Comparison of ENCODE assay signal across 17 cellular contexts in genomic region chr20:35034150-35034549, GRCh38. TPM values are rescaled to one million over a fixed set of nuclear protein-coding genes. Genes with fewer than 3 reads are reported as not detected.
DNase-seq lines count a peak whose midpoint lies in the region; ATAC-seq and TF ChIP-seq lines count a peak whose summit lies in the region.
"Had no signal": no experiment of that assay in that cellular context is flagged by ENCODE, and none has a peak within 500 bp of the region (broad histone marks: within the 10 kb centered on the region; RNA-seq: fewer than 3 reads in every experiment).

No MANE protein-coding gene starts in this region.

- H3K4me1 ChIP-seq in endodermal cell (ENCODE audit: control insufficient read depth, insufficient read depth, low read length) (no peaks in the 10 kb centered on the region), transverse colon (peaks cover 0 to 13% (median 9%) of the 10 kb centered on the region in 4 donors)
- H3K4me1 ChIP-seq: BLaER1 had no signal

- H3K27ac ChIP-seq in endodermal cell (ENCODE audit: low read depth, low read length): no peak overlapping the region
- peak overlapping the region in 3 of 4 donors; percentile 24 to 67 (median 63) for H3K27ac ChIP-seq in transverse colon
- H3K27ac ChIP-seq: BLaER1 had no signal

- H3K4me3 ChIP-seq in endodermal cell (ENCODE audit: low read length) (no peak overlapping the region), transverse colon (no peak overlapping the region)
- H3K4me3 ChIP-seq: BLaER1 had no signal

- POLR2A ChIA-PET in activated naive CD8-positive, alpha-beta T cell treated with anti-CD3 and anti-CD28 coated beads, Interleukin-2, amount 10 ng/mL, durations not matched to agents 7 days and 5 days (lab: Charles Lee): no interaction called here

- H3K36me3 Mint-ChIP-seq in activated naive CD8-positive, alpha-beta T cell treated with anti-CD3 and anti-CD28 coated beads, Interleukin-2, amount 10 ng/mL, durations not matched to agents 7 days and 5 days: peaks cover 36% of the 10 kb centered on the region
- peaks cover 37% of the 10 kb centered on the region for H3K36me3 Mint-ChIP-seq in activated naive CD8-positive, alpha-beta T cell treated with anti-CD3 and anti-CD28 coated beads, Interleukin-2, amount 50 U/mL, for 24 hours (ENCODE audit: low read depth)
- H3K36me3 Mint-ChIP-seq in endodermal cell (ENCODE audit: low read depth): peaks cover 64% of the 10 kb centered on the region
- H3K36me3 Mint-ChIP-seq in neural crest cell (ENCODE audit: low read depth): peaks cover 35% of the 10 kb centered on the region

- TF ChIP-seq CTCF in endodermal cell (conservative IDR thresholded peaks at IDR 0.05): no peak
- no peak for TF ChIP-seq CTCF in neural crest cell (conservative IDR thresholded peaks at IDR 0.05)
- no peak for TF ChIP-seq CTCF in transverse colon (IDR thresholded peaks at IDR 0.05)

- H3K27ac Mint-ChIP-seq in activated naive CD8-positive, alpha-beta T cell treated with anti-CD3 and anti-CD28 coated beads, Interleukin-2, amount 10 ng/mL, durations not matched to agents 7 days and 5 days: peak overlapping the region; percentile 48
- no peak overlapping the region for H3K27ac Mint-ChIP-seq in activated naive CD8-positive, alpha-beta T cell treated with anti-CD3 and anti-CD28 coated beads, Interleukin-2, amount 50 U/mL, for 24 hours
- peak overlapping the region; percentile 5 for H3K27ac Mint-ChIP-seq in endodermal cell
- peak overlapping the region; percentile 59 for H3K27ac Mint-ChIP-seq in neural crest cell (ENCODE audit: unreplicated experiment)
- H3K27ac Mint-ChIP-seq: H9, IgD-negative memory B cell had no signal

- WGBS in endodermal cell (ENCODE audit: insufficient coverage in 1 of 2, insufficient read length in 1 of 2), 2 experiments: 95 to 100% methylated on average over 3 of the region's 3 CpGs
- WGBS in transverse colon (ENCODE audit: low coverage in 1 of 2), 2 donors: 78 to 100% methylated on average over 1 to 3 of the region's 3 CpGs

- H3K9ac ChIP-seq in endodermal cell (ENCODE audit: extremely low read depth, low read length, poor library complexity, severe bottlenecking): no peak overlapping the region
- H3K9ac ChIP-seq: BLaER1 had no signal

- no peak for ATAC-seq in activated naive CD8-positive, alpha-beta T cell treated with anti-CD3 and anti-CD28 coated beads, Interleukin-2, amount 10 ng/mL, durations not matched to agents 7 days and 5 days (ENCODE audit: low read depth)
- ATAC-seq in activated naive CD8-positive, alpha-beta T cell treated with anti-CD3 and anti-CD28 coated beads, Interleukin-2, amount 50 U/mL, for 24 hours: no peak
- ATAC-seq in HG03460 (IDR thresholded peaks at IDR 0.05; ENCODE audit: unreplicated experiment): no peak

- no peak overlapping the region for H3K4me3 Mint-ChIP-seq in activated naive CD8-positive, alpha-beta T cell treated with anti-CD3 and anti-CD28 coated beads, Interleukin-2, amount 10 ng/mL, durations not matched to agents 7 days and 5 days
- H3K4me3 Mint-ChIP-seq in activated naive CD8-positive, alpha-beta T cell treated with anti-CD3 and anti-CD28 coated beads, Interleukin-2, amount 50 U/mL, for 24 hours: no peak overlapping the region
- no peak overlapping the region for H3K4me3 Mint-ChIP-seq in endodermal cell
- H3K4me3 Mint-ChIP-seq in neural crest cell: no peak overlapping the region
- H3K4me3 Mint-ChIP-seq: CD14-positive monocyte; CD4-positive, alpha-beta memory T cell; H9; IgD-negative memory B cell had no signal

- peak; percentile 17 for TF ChIP-seq POLR2A in transverse colon (IDR thresholded peaks at IDR 0.05)

- intact Hi-C loops in transverse colon (cut with DNase I; ENCODE audit: low total_unique reads): no loop called here

- no peak for DNase-seq in activated naive CD8-positive, alpha-beta T cell treated with anti-CD3 and anti-CD28 coated beads, Interleukin-2, amount 10 ng/mL, durations not matched to agents 7 days and 5 days
- DNase-seq in activated naive CD8-positive, alpha-beta T cell treated with anti-CD3 and anti-CD28 coated beads, Interleukin-2, amount 50 U/mL, for 24 hours: no peak
- no peak for DNase-seq in endodermal cell
- DNase-seq in neural crest cell (ENCODE audit: low read depth, low spot score): no peak
- no peak for DNase-seq in transverse colon
- no peak for DNase-seq in SHP77 (lab: John Stamatoyannopoulos, UW)
- DNase-seq in activated gamma-delta T cell treated with Interleukin-2 at 50 U/mL for 16 hours: no peak
- DNase-seq: 8988T; Calu3; CD4-positive, alpha-beta memory T cell; DMS79 treated with DMSO at 0.1 percent for 48 hours; GF-D8; H9 had no signal

- no peaks in the 10 kb centered on the region for H3K9me3 Mint-ChIP-seq in activated naive CD8-positive, alpha-beta T cell treated with anti-CD3 and anti-CD28 coated beads, Interleukin-2, amount 10 ng/mL, durations not matched to agents 7 days and 5 days
- H3K9me3 Mint-ChIP-seq in activated naive CD8-positive, alpha-beta T cell treated with anti-CD3 and anti-CD28 coated beads, Interleukin-2, amount 50 U/mL, for 24 hours: no peaks in the 10 kb centered on the region
- H3K9me3 Mint-ChIP-seq in endodermal cell: no peaks in the 10 kb centered on the region
- no peaks in the 10 kb centered on the region for H3K9me3 Mint-ChIP-seq in neural crest cell
- H3K9me3 Mint-ChIP-seq: CD14-positive monocyte; CD4-positive, alpha-beta memory T cell; H9; IgD-negative memory B cell had no signal

- in situ Hi-C loops in transverse colon (cut with MboI; ENCODE audit: low pct_ligation_motif_present in 1 of 4, low pct_unique_long_range_greater_than_20kb in 1 of 4, low sequenced_read_pairs in 3 of 4): no loop called here

- no peak for TF ChIP-seq EP300 in transverse colon (IDR thresholded peaks at IDR 0.05; ENCODE audit: low read depth)

- H3K36me3 ChIP-seq in endodermal cell (ENCODE audit: control insufficient read depth, insufficient read depth, low read length) (peaks cover 74% of the 10 kb centered on the region), transverse colon (peaks cover 0 to 49% (median 24%) of the 10 kb centered on the region in 4 donors)

- H3K27me3 Mint-ChIP-seq in activated naive CD8-positive, alpha-beta T cell treated with anti-CD3 and anti-CD28 coated beads, Interleukin-2, amount 10 ng/mL, durations not matched to agents 7 days and 5 days: no peaks in the 10 kb centered on the region
- H3K27me3 Mint-ChIP-seq in activated naive CD8-positive, alpha-beta T cell treated with anti-CD3 and anti-CD28 coated beads, Interleukin-2, amount 50 U/mL, for 24 hours: no peaks in the 10 kb centered on the region
- no peaks in the 10 kb centered on the region for H3K27me3 Mint-ChIP-seq in endodermal cell (ENCODE audit: insufficient read depth)
- no peaks in the 10 kb centered on the region for H3K27me3 Mint-ChIP-seq in neural crest cell (ENCODE audit: low read depth)
- H3K27me3 Mint-ChIP-seq: CD4-positive, alpha-beta memory T cell; IgD-negative memory B cell had no signal

- no peaks in the 10 kb centered on the region for H3K4me1 Mint-ChIP-seq in activated naive CD8-positive, alpha-beta T cell treated with anti-CD3 and anti-CD28 coated beads, Interleukin-2, amount 10 ng/mL, durations not matched to agents 7 days and 5 days
- H3K4me1 Mint-ChIP-seq in activated naive CD8-positive, alpha-beta T cell treated with anti-CD3 and anti-CD28 coated beads, Interleukin-2, amount 50 U/mL, for 24 hours: no peaks in the 10 kb centered on the region
- peaks cover 1% of the 10 kb centered on the region for H3K4me1 Mint-ChIP-seq in endodermal cell
- H3K4me1 Mint-ChIP-seq in neural crest cell: no peaks in the 10 kb centered on the region
- H3K4me1 Mint-ChIP-seq: CD14-positive monocyte had no signal

- H3K9me3 ChIP-seq in endodermal cell (ENCODE audit: control insufficient read depth, low read length): no peaks in the 10 kb centered on the region
- no peaks in the 10 kb centered on the region for H3K9me3 ChIP-seq in transverse colon
- H3K9me3 ChIP-seq: BLaER1 had no signal

- H3K27me3 ChIP-seq in endodermal cell (ENCODE audit: control insufficient read depth, insufficient read depth, low read length, poor library complexity, severe bottlenecking) (no peaks in the 10 kb centered on the region), transverse colon (no peaks in the 10 kb centered on the region)
- H3K27me3 ChIP-seq: BLaER1 had no signal

RNA-seq across cellular contexts. Expression of gene TRPC4AP, which starts 58.5 kb away (rescaled TPM):
- 10 to 100 TPM; 59.9 to 60.6 TPM for total RNA-seq in activated naive CD8-positive, alpha-beta T cell treated with anti-CD3 and anti-CD28 coated beads, Interleukin-2, amount 10 ng/mL, durations not matched to agents 7 days and 5 days
- 100 to 1,000 TPM in 1 of 2 donors, 10 to 100 TPM in 1; 84.2 to 103 TPM for total RNA-seq in endodermal cell
- 74.2 TPM for polyA plus RNA-seq in endodermal cell (2013, experiment 1 of 2)
- 68.6 TPM for polyA plus RNA-seq in endodermal cell (2013, experiment 2 of 2)
- 94.0 and 96.2 TPM in 2 replicates for total RNA-seq in neural crest cell
- 10 to 100 TPM; 57.3 to 85.3 (median 70.1) TPM for total RNA-seq in transverse colon
